Comparison of ENCODE assay signal across 8 cellular contexts in the genomic region with DNA sequence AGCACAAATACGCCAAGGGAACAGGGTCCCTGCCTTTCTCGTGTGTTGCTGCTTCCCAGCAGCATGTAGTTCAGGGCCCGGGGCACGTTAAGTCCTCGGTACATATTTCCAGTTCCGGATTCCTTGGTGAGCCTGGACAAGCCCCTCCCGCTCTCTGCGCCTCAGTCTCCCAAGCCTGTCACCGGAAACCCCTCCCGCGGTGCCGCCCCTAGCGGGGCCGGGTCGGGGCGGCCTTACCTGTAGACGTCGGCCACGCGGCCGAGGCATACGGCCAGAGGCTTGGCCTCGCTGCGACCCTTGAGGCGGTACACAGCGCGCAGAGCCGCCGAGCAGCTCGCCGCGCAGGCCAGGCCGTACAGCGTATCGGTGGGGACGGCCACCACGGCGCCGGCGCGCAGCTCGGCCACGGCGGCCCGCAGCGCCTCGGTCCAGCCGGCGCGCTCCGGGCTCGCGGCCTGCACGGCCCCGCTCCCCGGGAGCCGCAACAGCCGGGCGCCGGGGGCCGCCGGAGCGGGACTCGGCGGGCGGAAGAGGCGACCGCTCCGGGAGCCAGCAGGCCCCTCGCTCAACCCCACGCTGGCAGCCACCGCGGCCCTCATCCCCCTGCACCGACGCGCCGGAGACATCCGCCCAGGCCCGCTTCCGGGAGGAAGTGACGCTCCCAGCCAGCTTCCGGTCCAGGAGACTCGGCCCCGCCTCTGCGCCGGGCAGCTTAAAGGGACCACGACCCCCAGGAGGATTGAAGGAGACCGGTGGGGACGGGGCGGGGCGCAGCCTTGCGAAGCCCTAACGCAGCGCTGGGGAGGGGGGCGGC. TPM values are rescaled to one million over a fixed set of nuclear protein-coding genes. Genes with fewer than 3 reads are reported as not detected.
A peak's percentile ranks its signal among the peaks of the same experiment; 100 is the strongest.
DNase-seq lines count a peak whose midpoint lies in the region; ATAC-seq, FAIRE-seq and TF ChIP-seq lines count a peak whose summit lies in the region.

A gene (plus strand): TSS at position 236 of the 814 bp plus-strand sequence. CDS start 615 bp downstream, outside the sequence.
A gene with protein sequence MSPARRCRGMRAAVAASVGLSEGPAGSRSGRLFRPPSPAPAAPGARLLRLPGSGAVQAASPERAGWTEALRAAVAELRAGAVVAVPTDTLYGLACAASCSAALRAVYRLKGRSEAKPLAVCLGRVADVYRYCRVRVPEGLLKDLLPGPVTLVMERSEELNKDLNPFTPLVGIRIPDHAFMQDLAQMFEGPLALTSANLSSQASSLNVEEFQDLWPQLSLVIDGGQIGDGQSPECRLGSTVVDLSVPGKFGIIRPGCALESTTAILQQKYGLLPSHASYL (minus strand): TSS at position 654 of the 814 bp plus-strand sequence. CDS start 28 bp downstream, at position 626.

- H3K9me3 Mint-ChIP-seq in Caco-2 (ENCODE audit: unreplicated experiment): no peaks in the 10 kb centered on the region

- BruUV-seq in Caco-2 (replicated peaks; lab: Mats Ljungman, UMichigan) (no TSS peak), endothelial cell of umbilical vein (replicated peaks; lab: Mats Ljungman, UMichigan) (no TSS peak)

- FAIRE-seq in endothelial cell of umbilical vein (lab: Jason Lieb, UNC): peak; percentile 93

- H3K9me3 ChIP-seq in Caco-2 (no peaks in the 10 kb centered on the region), OCI-LY1 (ENCODE audit: low read length) (no peaks in the 10 kb centered on the region), endothelial cell of umbilical vein (replicated peaks; ENCODE audit: control insufficient read depth, insufficient read depth, low read length) (no peaks in the 10 kb centered on the region)

- H3K36me3 ChIP-seq in Caco-2 (ENCODE audit: control insufficient read depth, insufficient read depth, low read length) (no peaks in the 10 kb centered on the region), OCI-LY1 (ENCODE audit: insufficient read depth, low read length) (peaks cover 42% of the 10 kb centered on the region), endothelial cell of umbilical vein (ENCODE audit: control insufficient read depth in 2 of 2, extremely low read depth in 1 of 2, insufficient read depth in 2 of 2, low read length in 2 of 2) (peaks cover 15 to 28% of the 10 kb centered on the region in 2 experiments)

- TF ChIP-seq CTCF in Caco-2 (IDR thresholded peaks at IDR 0.05; ENCODE audit: insufficient read depth in 1 of 2, low read depth in 1 of 2, low read length in 1 of 2, severe bottlenecking in 1 of 2, unreplicated experiment in 1 of 2) (peak in 1 of 2 experiments; percentile 4), OCI-LY1 (IDR thresholded peaks at IDR 0.05; ENCODE audit: low read length) (no peak), endothelial cell of umbilical vein (IDR thresholded peaks at IDR 0.05; ENCODE audit: extremely low read depth in 1 of 2, insufficient read depth in 1 of 2, low read depth in 1 of 2, low read length in 2 of 2) (no peak)

- peaks cover 9% of the 10 kb centered on the region for H3K79me2 ChIP-seq in OCI-LY1 (ENCODE audit: insufficient read depth, low read length)
- peaks cover 23% of the 10 kb centered on the region for H3K79me2 ChIP-seq in endothelial cell of umbilical vein (ENCODE audit: control insufficient read depth, insufficient read depth, low read length)

- peaks cover 79% of the 10 kb centered on the region for H3K36me3 Mint-ChIP-seq in Caco-2 (ENCODE audit: insufficient read depth, unreplicated experiment)

- H3F3A ChIP-seq in OCI-LY1 (ENCODE audit: insufficient read depth, low read length): no peaks in the 10 kb centered on the region

- no peaks in the 10 kb centered on the region for H3K9me1 ChIP-seq in endothelial cell of umbilical vein (replicated peaks; ENCODE audit: control insufficient read depth, extremely low read depth, insufficient read depth, low read length)

- H3K4me3 Mint-ChIP-seq in Caco-2 (ENCODE audit: unreplicated experiment): peak within 1 kb of the TSS; percentile 94

- TF ChIP-seq POLR2A in endothelial cell of umbilical vein (IDR thresholded peaks at IDR 0.05; ENCODE audit: low read depth, low read length): no peak

- H2AFZ ChIP-seq in OCI-LY1 (ENCODE audit: low read length) (no peak within 1 kb of the TSS), endothelial cell of umbilical vein (ENCODE audit: low read depth, low read length) (peak within 1 kb of the TSS; percentile 36)

- intact Hi-C loops in Caco-2 (cut with micrococcal nuclease; ENCODE audit: unreplicated experiment): no loop called here
- intact Hi-C loops in endothelial cell of umbilical vein (cut with micrococcal nuclease): loop anchor here (1.0 to 5.0 kb wide), 7 partner anchors 52 to 335 kb away; a partner anchor contains a TSS

- CTCF ChIA-PET in Caco-2 (lab: Charles Lee): interaction anchor here (0.5 to 1.3 kb wide), 7 partner anchors 14 to 373 kb away, joined by 3 to 8 read pairs (median 4); a partner anchor contains a TSS
- CTCF ChIA-PET in endothelial cell of umbilical vein (lab: Charles Lee): interaction anchor here (0.7 to 3.3 kb wide), 4 partner anchors 9 to 243 kb away, joined by 3 to 32 read pairs (median 3); a partner anchor contains a TSS

- H3K9ac ChIP-seq in OCI-LY1 (ENCODE audit: low read length): peak within 1 kb of the TSS; percentile 67
- H3K9ac ChIP-seq in endothelial cell of umbilical vein (replicated peaks; ENCODE audit: extremely low read depth, insufficient read depth, low read length): peak within 1 kb of the TSS; percentile 91

- DNase-seq in Caco-2 (peak; percentile 89 to 91), HuH-7 (ENCODE audit: low spot score) (peak; percentile 98), activated T-cell treated with anti-CD3 and anti-CD28 coated beads for 1 hour (ENCODE audit: low read depth) (peak; percentile 87), endothelial cell of umbilical vein (ENCODE audit: low read depth, low spot score) (peak; percentile 93), midbrain (lab: John Stamatoyannopoulos, UW) (peak; percentile 95)
- DNase-seq in stimulated activated CD8-positive, alpha-beta memory T cell treated with anti-CD3 and anti-CD28 coated beads, Interleukin-15, amount 100 ng/mL, for 48 hours (ENCODE audit: low read depth in 2 of 2): peak; percentile 90 to 93

- H3K27ac Mint-ChIP-seq in Caco-2 (ENCODE audit: unreplicated experiment): peak within 1 kb of the TSS; percentile 96

- dilution Hi-C loops in endothelial cell of umbilical vein (cut with MboI; ENCODE audit: extremely low pct_ligation_motif_present, low sequenced_read_pairs): no loop called here

- H4K20me1 ChIP-seq in OCI-LY1 (ENCODE audit: insufficient read depth, low read length) (no peaks in the 10 kb centered on the region), endothelial cell of umbilical vein (replicated peaks; ENCODE audit: control insufficient read depth, extremely low read depth, insufficient read depth, low read length) (peaks cover 4% of the 10 kb centered on the region)

- H3K9me2 ChIP-seq in OCI-LY1 (ENCODE audit: low read depth, low read length): no peaks in the 10 kb centered on the region

- POLR2A ChIA-PET in Caco-2 (lab: Charles Lee) (interaction anchor here (0.6 to 1.8 kb wide), 6 partner anchors 10 to 203 kb away, joined by 3 to 9 read pairs (median 4); a partner anchor contains a TSS), endothelial cell of umbilical vein (lab: Charles Lee) (interaction anchor here (0.7 to 2.6 kb wide), 2 partner anchors 51 to 96 kb away, joined by 3 to 10 read pairs; a partner anchor contains a TSS)

- H3K27me3 ChIP-seq in Caco-2 (replicated peaks; ENCODE audit: control insufficient read depth, insufficient read depth, low read length): no peaks in the 10 kb centered on the region
- H3K27me3 ChIP-seq in OCI-LY1 (ENCODE audit: insufficient read depth, low read length): no peaks in the 10 kb centered on the region
- no peaks in the 10 kb centered on the region for H3K27me3 ChIP-seq in endothelial cell of umbilical vein (ENCODE audit: control insufficient read depth in 2 of 2, insufficient read depth in 2 of 2, low read length in 2 of 2)

- H3K4me2 ChIP-seq in OCI-LY1 (ENCODE audit: low read length) (peak within 1 kb of the TSS; percentile 63), endothelial cell of umbilical vein (ENCODE audit: insufficient read depth, low read length) (peak within 1 kb of the TSS; percentile 93)

- ATAC-seq in GM21423 (IDR thresholded peaks at IDR 0.05; ENCODE audit: unreplicated experiment): peak; percentile 89

- no peaks in the 10 kb centered on the region for H3K4me1 Mint-ChIP-seq in Caco-2 (ENCODE audit: low read depth, unreplicated experiment)

- H3K27ac ChIP-seq in OCI-LY1 (ENCODE audit: low read depth, low read length, poor library complexity, severe bottlenecking) (no peak within 1 kb of the TSS), endothelial cell of umbilical vein (ENCODE audit: insufficient read depth, low read depth, low read length) (peak within 1 kb of the TSS; percentile 91)

- H3K4me3 ChIP-seq in Caco-2 (ENCODE audit: low read depth, low read length) (peak within 1 kb of the TSS; percentile 70), OCI-LY1 (ENCODE audit: low read depth, low read length, poor library complexity, severe bottlenecking) (peak within 1 kb of the TSS; percentile 69), endothelial cell of umbilical vein (replicated peaks in 1 of 3; ENCODE audit: insufficient read depth in 1 of 3, low read depth in 1 of 3, low read length in 3 of 3) (peak within 1 kb of the TSS; percentile 66 to 93 (median 83))

- H3K4me1 ChIP-seq in Caco-2: peaks cover 10% of the 10 kb centered on the region; the same call in 1 of the 2 replicates
- H3K4me1 ChIP-seq in OCI-LY1 (ENCODE audit: insufficient read depth, low read length, severe bottlenecking): peaks cover 18% of the 10 kb centered on the region
- peaks cover 13% of the 10 kb centered on the region for H3K4me1 ChIP-seq in endothelial cell of umbilical vein (ENCODE audit: control insufficient read depth, extremely low read depth, insufficient read depth, low read length)

- no peaks in the 10 kb centered on the region for H3K27me3 Mint-ChIP-seq in Caco-2 (ENCODE audit: insufficient read depth, unreplicated experiment)

RNA-seq across cellular contexts. Expression of the first gene that starts in this region (rescaled TPM):
- total RNA-seq in Caco-2 (2022) (37.7 and 41.0 TPM in 2 replicates), endothelial cell of umbilical vein (32.8 and 36.5 TPM in 2 replicates)
- polyA plus RNA-seq in endothelial cell of umbilical vein: 38.8 and 54.0 TPM in 2 replicates
- 14.0 and 22.0 TPM in 2 replicates for polyA plus RNA-seq in endothelial cell of umbilical vein (2011; cell fraction: cytosol; rRNA removed)
- 10.4 and 11.9 TPM in 2 replicates for polyA plus RNA-seq in endothelial cell of umbilical vein (2011; cell fraction: nucleus; rRNA removed)
- 11.3 and 23.4 TPM in 2 replicates for polyA plus RNA-seq in endothelial cell of umbilical vein (2012)
- polyA minus RNA-seq in endothelial cell of umbilical vein: 9.0 and 9.3 TPM in 2 replicates
- polyA minus RNA-seq in endothelial cell of umbilical vein (2011; cell fraction: cytosol; rRNA and poly(A)+ RNA removed): 29.6 TPM
- 1.8 and 2.7 TPM in 2 replicates for polyA minus RNA-seq in endothelial cell of umbilical vein (2011; cell fraction: nucleus; rRNA and poly(A)+ RNA removed)

RNA-seq across cellular contexts. Expression of the second gene that starts in this region (rescaled TPM):
- total RNA-seq in Caco-2 (2022) (10.3 and 10.7 TPM in 2 replicates), endothelial cell of umbilical vein (19.2 and 20.4 TPM in 2 replicates)
- polyA plus RNA-seq in endothelial cell of umbilical vein: 20.4 and 20.5 TPM in 2 replicates
- 23.5 and 23.7 TPM in 2 replicates for polyA plus RNA-seq in endothelial cell of umbilical vein (2011; cell fraction: cytosol; rRNA removed)
- polyA plus RNA-seq in endothelial cell of umbilical vein (2011; cell fraction: nucleus; rRNA removed): 12.2 and 12.7 TPM in 2 replicates
- polyA plus RNA-seq in endothelial cell of umbilical vein (2012): 19.8 and 22.8 TPM in 2 replicates
- 15.2 and 17.0 TPM in 2 replicates for polyA minus RNA-seq in endothelial cell of umbilical vein
- 22.2 TPM for polyA minus RNA-seq in endothelial cell of umbilical vein (2011; cell fraction: cytosol; rRNA and poly(A)+ RNA removed)
- 5.9 and 6.9 TPM in 2 replicates for polyA minus RNA-seq in endothelial cell of umbilical vein (2011; cell fraction: nucleus; rRNA and poly(A)+ RNA removed)
